In the genomic region with DNA sequence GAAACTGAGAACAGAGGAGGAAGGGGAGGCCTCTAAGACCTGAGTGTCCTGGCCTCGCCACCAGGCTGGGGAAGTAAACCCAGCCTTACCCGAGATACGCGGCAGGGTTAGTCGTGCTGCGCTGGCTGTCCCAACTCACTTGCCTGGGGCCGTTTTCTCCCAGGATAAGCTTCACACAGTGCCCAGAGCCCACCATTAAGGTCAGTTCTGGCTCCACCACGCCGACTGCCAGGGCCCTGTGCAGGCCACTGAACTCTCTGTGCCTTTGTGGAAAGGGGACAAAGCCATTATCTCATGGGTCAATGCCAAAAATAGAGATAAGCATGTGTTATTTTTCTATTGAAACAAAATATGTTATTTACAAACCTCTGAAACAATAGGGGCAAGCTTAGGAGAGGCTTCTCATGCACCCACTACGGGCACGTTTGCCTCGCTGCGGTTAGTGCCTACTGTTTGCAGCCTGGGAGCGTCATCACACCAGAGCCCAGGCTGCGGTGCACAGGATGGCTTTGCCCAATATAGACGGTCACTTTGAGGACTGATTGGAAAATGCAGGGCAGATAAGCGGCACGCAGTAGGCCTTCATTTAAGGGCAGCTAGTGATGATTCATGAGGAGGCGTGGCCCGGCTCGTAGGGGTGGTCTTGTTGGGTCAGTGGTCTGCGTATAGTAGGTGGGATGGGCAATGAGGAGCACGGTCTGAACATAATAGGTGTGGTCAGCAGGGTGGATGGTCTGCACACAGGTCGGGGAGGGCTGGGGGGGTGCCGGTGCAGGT, we compare ENCODE assay signal across 2 cellular contexts.
TF ChIP-seq lines count a peak whose summit lies in the region.

No MANE protein-coding gene starts in this region.

TF ChIP-seq in SK-N-SH treated with all-trans-retinoic acid at 6 μM for 48 hours, 23 proteins besides CTCF, POLR2A, EP300 and RAD21 (continued from another document):
- TF ChIP-seq ZNF8 (CRISPR knock-in tag; IDR thresholded peaks at IDR 0.05): no peak
- TF ChIP-seq, protein P1, sequence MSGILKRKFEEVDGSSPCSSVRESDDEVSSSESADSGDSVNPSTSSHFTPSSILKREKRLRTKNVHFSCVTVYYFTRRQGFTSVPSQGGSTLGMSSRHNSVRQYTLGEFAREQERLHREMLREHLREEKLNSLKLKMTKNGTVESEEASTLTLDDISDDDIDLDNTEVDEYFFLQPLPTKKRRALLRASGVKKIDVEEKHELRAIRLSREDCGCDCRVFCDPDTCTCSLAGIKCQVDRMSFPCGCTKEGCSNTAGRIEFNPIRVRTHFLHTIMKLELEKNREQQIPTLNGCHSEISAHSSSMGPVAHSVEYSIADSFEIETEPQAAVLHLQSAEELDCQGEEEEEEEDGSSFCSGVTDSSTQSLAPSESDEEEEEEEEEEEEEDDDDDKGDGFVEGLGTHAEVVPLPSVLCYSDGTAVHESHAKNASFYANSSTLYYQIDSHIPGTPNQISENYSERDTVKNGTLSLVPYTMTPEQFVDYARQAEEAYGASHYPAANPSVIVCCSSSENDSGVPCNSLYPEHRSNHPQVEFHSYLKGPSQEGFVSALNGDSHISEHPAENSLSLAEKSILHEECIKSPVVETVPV (CRISPR knock-in tag; IDR thresholded peaks at IDR 0.05): no peak

TF ChIP-seq in WTC11, 78 proteins besides CTCF, POLR2A, EP300 and RAD21 (continued from another document):
- no peak for TF ChIP-seq ERG (CRISPR knock-in tag; IDR thresholded peaks at IDR 0.05)
- no peak for TF ChIP-seq JAZF1 (CRISPR knock-in tag; IDR thresholded peaks at IDR 0.05)
- no peak for TF ChIP-seq GABPB1 (CRISPR knock-in tag; IDR thresholded peaks at IDR 0.05)
- TF ChIP-seq, protein P2, sequence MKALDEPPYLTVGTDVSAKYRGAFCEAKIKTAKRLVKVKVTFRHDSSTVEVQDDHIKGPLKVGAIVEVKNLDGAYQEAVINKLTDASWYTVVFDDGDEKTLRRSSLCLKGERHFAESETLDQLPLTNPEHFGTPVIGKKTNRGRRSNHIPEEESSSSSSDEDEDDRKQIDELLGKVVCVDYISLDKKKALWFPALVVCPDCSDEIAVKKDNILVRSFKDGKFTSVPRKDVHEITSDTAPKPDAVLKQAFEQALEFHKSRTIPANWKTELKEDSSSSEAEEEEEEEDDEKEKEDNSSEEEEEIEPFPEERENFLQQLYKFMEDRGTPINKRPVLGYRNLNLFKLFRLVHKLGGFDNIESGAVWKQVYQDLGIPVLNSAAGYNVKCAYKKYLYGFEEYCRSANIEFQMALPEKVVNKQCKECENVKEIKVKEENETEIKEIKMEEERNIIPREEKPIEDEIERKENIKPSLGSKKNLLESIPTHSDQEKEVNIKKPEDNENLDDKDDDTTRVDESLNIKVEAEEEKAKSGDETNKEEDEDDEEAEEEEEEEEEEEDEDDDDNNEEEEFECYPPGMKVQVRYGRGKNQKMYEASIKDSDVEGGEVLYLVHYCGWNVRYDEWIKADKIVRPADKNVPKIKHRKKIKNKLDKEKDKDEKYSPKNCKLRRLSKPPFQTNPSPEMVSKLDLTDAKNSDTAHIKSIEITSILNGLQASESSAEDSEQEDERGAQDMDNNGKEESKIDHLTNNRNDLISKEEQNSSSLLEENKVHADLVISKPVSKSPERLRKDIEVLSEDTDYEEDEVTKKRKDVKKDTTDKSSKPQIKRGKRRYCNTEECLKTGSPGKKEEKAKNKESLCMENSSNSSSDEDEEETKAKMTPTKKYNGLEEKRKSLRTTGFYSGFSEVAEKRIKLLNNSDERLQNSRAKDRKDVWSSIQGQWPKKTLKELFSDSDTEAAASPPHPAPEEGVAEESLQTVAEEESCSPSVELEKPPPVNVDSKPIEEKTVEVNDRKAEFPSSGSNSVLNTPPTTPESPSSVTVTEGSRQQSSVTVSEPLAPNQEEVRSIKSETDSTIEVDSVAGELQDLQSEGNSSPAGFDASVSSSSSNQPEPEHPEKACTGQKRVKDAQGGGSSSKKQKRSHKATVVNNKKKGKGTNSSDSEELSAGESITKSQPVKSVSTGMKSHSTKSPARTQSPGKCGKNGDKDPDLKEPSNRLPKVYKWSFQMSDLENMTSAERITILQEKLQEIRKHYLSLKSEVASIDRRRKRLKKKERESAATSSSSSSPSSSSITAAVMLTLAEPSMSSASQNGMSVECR (CRISPR knock-in tag; IDR thresholded peaks at IDR 0.05; ENCODE audit: borderline replicate concordance): no peak
- TF ChIP-seq NR2C2 (CRISPR knock-in tag; IDR thresholded peaks at IDR 0.05): no peak
- TF ChIP-seq, protein P3, sequence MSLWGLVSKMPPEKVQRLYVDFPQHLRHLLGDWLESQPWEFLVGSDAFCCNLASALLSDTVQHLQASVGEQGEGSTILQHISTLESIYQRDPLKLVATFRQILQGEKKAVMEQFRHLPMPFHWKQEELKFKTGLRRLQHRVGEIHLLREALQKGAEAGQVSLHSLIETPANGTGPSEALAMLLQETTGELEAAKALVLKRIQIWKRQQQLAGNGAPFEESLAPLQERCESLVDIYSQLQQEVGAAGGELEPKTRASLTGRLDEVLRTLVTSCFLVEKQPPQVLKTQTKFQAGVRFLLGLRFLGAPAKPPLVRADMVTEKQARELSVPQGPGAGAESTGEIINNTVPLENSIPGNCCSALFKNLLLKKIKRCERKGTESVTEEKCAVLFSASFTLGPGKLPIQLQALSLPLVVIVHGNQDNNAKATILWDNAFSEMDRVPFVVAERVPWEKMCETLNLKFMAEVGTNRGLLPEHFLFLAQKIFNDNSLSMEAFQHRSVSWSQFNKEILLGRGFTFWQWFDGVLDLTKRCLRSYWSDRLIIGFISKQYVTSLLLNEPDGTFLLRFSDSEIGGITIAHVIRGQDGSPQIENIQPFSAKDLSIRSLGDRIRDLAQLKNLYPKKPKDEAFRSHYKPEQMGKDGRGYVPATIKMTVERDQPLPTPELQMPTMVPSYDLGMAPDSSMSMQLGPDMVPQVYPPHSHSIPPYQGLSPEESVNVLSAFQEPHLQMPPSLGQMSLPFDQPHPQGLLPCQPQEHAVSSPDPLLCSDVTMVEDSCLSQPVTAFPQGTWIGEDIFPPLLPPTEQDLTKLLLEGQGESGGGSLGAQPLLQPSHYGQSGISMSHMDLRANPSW (CRISPR knock-in tag; conservative IDR thresholded peaks at IDR 0.05; ENCODE audit: low read depth): no peak
